Comparison of ENCODE assay signal across 10 cellular contexts in genomic region chr19:8575467-8575997, GRCh38.
DNase-seq lines count a peak whose midpoint lies in the region; FAIRE-seq and TF ChIP-seq lines count a peak whose summit lies in the region.
"Had no signal": no experiment of that assay in that cellular context is flagged by ENCODE, and none has a peak within 500 bp of the region (broad histone marks: within the 10 kb centered on the region; RNA-seq: fewer than 3 reads in every experiment).

No MANE protein-coding gene starts in this region.

- no peaks in the 10 kb centered on the region for H3K9me3 ChIP-seq in iPS-20b (ENCODE audit: insufficient read depth, low read depth, low read length)

- H3K4me3 ChIP-seq in iPS-20b (ENCODE audit: low read length) = peak overlapping the region; percentile 26; the same call in 1 of the 2 replicates

- no peak overlapping the region for H3K27ac ChIP-seq in iPS-20b (ENCODE audit: low read length)

- H3K27me3 ChIP-seq in iPS-20b (ENCODE audit: insufficient read depth, low read length) = peaks cover 6% of the 10 kb centered on the region

- H3K36me3 ChIP-seq in iPS-20b (ENCODE audit: insufficient read depth, low read depth, low read length) = no peaks in the 10 kb centered on the region

- FAIRE-seq in H54 (lab: Jason Lieb, UNC) = no peak

- no peak for TF ChIP-seq POLR2A in H54 (IDR thresholded peaks at IDR 0.05; ENCODE audit: low read depth, low read length)

- in situ Hi-C loops in GM13976 (cut with MboI; ENCODE audit: low sequenced_read_pairs, unreplicated experiment) = no loop called here

- no peak overlapping the region for H3K9ac ChIP-seq in iPS-20b (ENCODE audit: low read depth, low read length)

- H3K4me1 ChIP-seq in iPS-20b (ENCODE audit: insufficient read depth, low read length) = peaks cover 12% of the 10 kb centered on the region; the same call in 1 of the 2 replicates

- DNase-seq in stimulated activated CD4-positive, alpha-beta T cell treated with anti-CD3 and anti-CD28 coated beads, Interleukin-1b, Interleukin-23, amount 100 ng/mL, for 48 hours = peak; percentile 36
- DNase-seq in stimulated activated CD4-positive, alpha-beta T cell treated with anti-CD3 and anti-CD28 coated beads, Interleukin-12 subunit alpha, Interleukin-12 subunit beta, amount 100 ng/mL, for 4 hours = no peak
- DNase-seq in activated T-cell treated with anti-CD3 and anti-CD28 coated beads, Interleukin-2, amount 50 U/mL, for 1 hour = peak; percentile 55
- DNase-seq in GM10266 (ENCODE audit: extremely low spot score) (no peak), H54 (ENCODE audit: insufficient read length, low spot score) (no peak), GM13976 (ENCODE audit: low spot score) (no peak), DMS153 treated with DMSO at 0.1 percent for 48 hours (lab: John Stamatoyannopoulos, UW; ENCODE audit: unreplicated experiment) (no peak)
- DNase-seq: GDM1, NCI-H1105 had no signal

- TF ChIP-seq CTCF in GM10266 (IDR thresholded peaks at IDR 0.05; ENCODE audit: control insufficient read depth, insufficient read depth, low read depth, missing control alignments) = no peak
- TF ChIP-seq CTCF in GM13976 (IDR thresholded peaks at IDR 0.05; ENCODE audit: borderline replicate concordance, control extremely low read depth, extremely low read depth, insufficient read depth, missing control alignments) = no peak

Comparison
In these comparisons a context has a peak if more than half of its experiments do, and no peak if none do; other contexts are left out.
1. DNase-seq: peak in stimulated activated CD4-positive, alpha-beta T cell treated with anti-CD3 and anti-CD28 coated beads, Interleukin-1b, Interleukin-23, amount 100 ng/mL, for 48 hours (single experiment) and activated T-cell treated with anti-CD3 and anti-CD28 coated beads, Interleukin-2, amount 50 U/mL, for 1 hour (single experiment); none in stimulated activated CD4-positive, alpha-beta T cell treated with anti-CD3 and anti-CD28 coated beads, Interleukin-12 subunit alpha, Interleukin-12 subunit beta, amount 100 ng/mL, for 4 hours (single experiment), GM10266 (single experiment), H54 (single experiment), GM13976 (single experiment) and DMS153 treated with DMSO at 0.1 percent for 48 hours (single experiment).